Comparison of ENCODE assay signal across 9 cellular contexts in the genomic region with DNA sequence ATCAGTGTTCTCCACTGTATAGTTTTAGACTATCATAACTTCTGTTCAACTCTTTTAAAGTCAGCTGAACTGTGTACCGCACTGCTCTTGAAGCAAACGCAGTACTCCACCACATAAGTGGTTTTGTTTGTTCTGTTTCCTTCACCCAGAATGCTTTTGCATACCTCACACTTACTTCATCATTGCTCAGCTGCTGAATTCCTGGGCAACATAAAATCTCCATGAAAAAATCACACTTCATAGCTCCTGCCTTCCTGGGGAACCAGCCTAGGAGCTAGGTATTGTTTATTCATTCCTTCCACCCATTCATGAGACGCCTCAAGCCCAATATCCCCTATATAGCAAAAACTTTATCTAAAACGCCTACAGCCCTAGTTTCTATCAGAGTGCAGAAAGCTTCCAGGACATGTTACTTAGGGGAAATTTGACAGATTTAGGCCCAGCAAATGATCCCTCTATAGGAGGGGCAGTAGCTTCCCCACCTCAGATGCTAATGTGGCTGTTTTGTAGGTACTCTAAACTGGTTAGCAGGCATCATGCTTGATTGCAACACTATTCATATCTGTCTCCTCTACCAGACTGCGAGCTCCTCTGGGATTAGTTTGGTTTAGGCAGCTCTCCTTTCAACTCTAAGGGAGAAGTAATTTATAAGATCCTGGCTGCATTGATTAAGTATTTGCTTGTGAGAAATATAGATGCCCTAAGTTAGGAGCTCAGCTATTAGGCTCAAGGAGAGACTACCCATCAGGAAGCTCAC. TPM values are rescaled to one million over a fixed set of nuclear protein-coding genes. Genes with fewer than 3 reads are reported as not detected.
DNase-seq lines count a peak whose midpoint lies in the region; ATAC-seq, FAIRE-seq and TF ChIP-seq lines count a peak whose summit lies in the region.
"Had no signal": no experiment of that assay in that cellular context is flagged by ENCODE, and none has a peak within 500 bp of the region (broad histone marks: within the 10 kb centered on the region; RNA-seq: fewer than 3 reads in every experiment).

No MANE protein-coding gene starts in this region.

- H3K4me2 ChIP-seq in GM23338 = peak overlapping the region; percentile 75
- H3K4me2 ChIP-seq in SK-N-SH = no peak overlapping the region
- H3K4me2 ChIP-seq in PC-9 = no peak overlapping the region

- BruUV-seq in PC-9 (replicated peaks; lab: Mats Ljungman, UMichigan) = no TSS peak

- H3K27me3 ChIP-seq in GM23338 (ENCODE audit: insufficient read depth) = no peaks in the 10 kb centered on the region
- no peaks in the 10 kb centered on the region for H3K27me3 ChIP-seq in SK-N-SH (ENCODE audit: insufficient read depth)
- no peaks in the 10 kb centered on the region for H3K27me3 ChIP-seq in naive thymus-derived CD4-positive, alpha-beta T cell (ENCODE audit: control insufficient read depth in 2 of 2, insufficient read depth in 2 of 2, low read length in 2 of 2)
- no peaks in the 10 kb centered on the region for H3K27me3 ChIP-seq in small intestine (ENCODE audit: control insufficient read depth in 2 of 2, insufficient read depth in 2 of 2, low read length in 2 of 2)
- H3K27me3 ChIP-seq in PC-9 (ENCODE audit: insufficient read depth, low read depth) = no peaks in the 10 kb centered on the region

- no peak for DNase-seq in GM23338 (ENCODE audit: low spot score)
- DNase-seq in SK-N-SH = no peak
- DNase-seq in naive thymus-derived CD4-positive, alpha-beta T cell = peak in 6 of 9 donors; percentile 6 to 38 (median 20)
- DNase-seq in GM10248 (ENCODE audit: extremely low spot score) = no peak
- no peak for DNase-seq in small intestine
- no peak for DNase-seq in PC-9
- DNase-seq in putamen (ENCODE audit: low spot score) = no peak

- peaks cover 3% of the 10 kb centered on the region; the same call in 1 of the 3 replicates for H3K36me3 Mint-ChIP-seq in GM23338 (ENCODE audit: low read depth)
- peaks cover 0 to 5% (median 0%) of the 10 kb centered on the region in 5 donors for H3K36me3 Mint-ChIP-seq in naive thymus-derived CD4-positive, alpha-beta T cell

- H3K79me2 ChIP-seq in GM23338 (replicated peaks; ENCODE audit: insufficient read depth) = no peaks in the 10 kb centered on the region
- no peaks in the 10 kb centered on the region for H3K79me2 ChIP-seq in SK-N-SH (ENCODE audit: insufficient read depth)
- H3K79me2 ChIP-seq in PC-9 (ENCODE audit: low read depth) = no peaks in the 10 kb centered on the region

- H2AFZ ChIP-seq in GM23338 (no peak overlapping the region), SK-N-SH (ENCODE audit: low read depth) (no peak overlapping the region), PC-9 (no peak overlapping the region)

- WGBS in SK-N-SH (ENCODE audit: low lambda C conversion rate) = 51% methylated on average over 5 of the region's 5 CpGs
- 57 to 60% (median 57%) methylated on average over 5 of the region's 5 CpGs for WGBS in small intestine, 3 donors

- no peak for TF ChIP-seq RAD21 in SK-N-SH (IDR thresholded peaks at IDR 0.05; ENCODE audit: low read length)

- H3K9me3 ChIP-seq in SK-N-SH (no peaks in the 10 kb centered on the region), small intestine (ENCODE audit: control insufficient read depth, low read depth) (no peaks in the 10 kb centered on the region), PC-9 (ENCODE audit: insufficient read depth, low read depth) (0 out of 2 replicates have a peak, but pooled peaks cover 3% of the 10 kb centered on the region)
- H3K9me3 ChIP-seq in naive thymus-derived CD4-positive, alpha-beta T cell (ENCODE audit: control insufficient read depth in 2 of 3, low read length in 3 of 3) = no peaks in the 10 kb centered on the region

- H3K27me3 Mint-ChIP-seq in GM23338 (ENCODE audit: insufficient read depth, low read depth, poor library complexity) = no peaks in the 10 kb centered on the region
- H3K27me3 Mint-ChIP-seq in naive thymus-derived CD4-positive, alpha-beta T cell = peaks cover 0 to 15% (median 5%) of the 10 kb centered on the region in 5 donors

- CTCF ChIA-PET in SK-N-SH (lab: Yijun Ruan, JAX) (interaction anchor here (0.6 to 6.8 kb wide), 51 partner anchors 9 to 1099 kb away, joined by 3 to 110 read pairs (median 4); partner anchors contain the start of genes DHRS7 and LRRC9), GM10248 (lab: Yijun Ruan, JAX) (interaction anchor here (0.7 to 7.1 kb wide), 55 partner anchors 10 to 825 kb away, joined by 3 to 121 read pairs (median 4); partner anchors contain the start of gene DHRS7), PC-9 (lab: Charles Lee) (interaction anchor here (0.6 to 2.3 kb wide), 2 partner anchors 220 to 261 kb away, joined by 3 to 11 read pairs; no protein-coding TSS in a partner anchor)
- CTCF ChIA-PET in naive thymus-derived CD4-positive, alpha-beta T cell (lab: Charles Lee) = interaction anchor here (0.6 to 7.1 kb wide), 18 partner anchors 8 to 713 kb away, joined by 3 to 145 read pairs (median 3); partner anchors contain the start of gene PCNX4

- H3K4me1 Mint-ChIP-seq in GM23338 = peaks cover 8% of the 10 kb centered on the region; the same call in 2 of the 3 replicates
- H3K4me1 Mint-ChIP-seq in naive thymus-derived CD4-positive, alpha-beta T cell = peaks cover 3 to 14% (median 10%) of the 10 kb centered on the region in 7 donors

- intact Hi-C loops in naive thymus-derived CD4-positive, alpha-beta T cell (cut with micrococcal nuclease) = loop anchor here (1.0 to 10.0 kb wide), 11 partner anchors 100 to 1018 kb away; partner anchors contain the start of genes PCNX4 (in 2 of the 2), DHRS7 (in 1 of the 2), JKAMP (in 1 of the 2) and L3HYPDH (in 1 of the 2)
- intact Hi-C loops in PC-9 (cut with micrococcal nuclease; ENCODE audit: unreplicated experiment) = loop anchor here (1.0 to 5.0 kb wide), 4 partner anchors 200 to 1288 kb away; partner anchors contain the start of gene DHRS7

- no peaks in the 10 kb centered on the region for H3F3A ChIP-seq in GM23338 (replicated peaks; ENCODE audit: low read depth)
- no peaks in the 10 kb centered on the region for H3F3A ChIP-seq in SK-N-SH (replicated peaks; ENCODE audit: insufficient read depth)
- H3F3A ChIP-seq in PC-9 (ENCODE audit: insufficient read depth, low read depth) = no peaks in the 10 kb centered on the region

- H3K9ac ChIP-seq in SK-N-SH = no peak overlapping the region

- H3K27ac ChIP-seq in GM23338 (ENCODE audit: low read depth) (no peak overlapping the region), SK-N-SH (ENCODE audit: low read depth in 2 of 2, low read length in 1 of 2) (no peak overlapping the region), small intestine (ENCODE audit: low read depth in 1 of 2, low read length in 1 of 2) (no peak overlapping the region), PC-9 (no peak overlapping the region)
- H3K27ac ChIP-seq in naive thymus-derived CD4-positive, alpha-beta T cell (ENCODE audit: low read depth, low read length) = no peak overlapping the region

- FAIRE-seq in small intestine (lab: Jason Lieb, UNC) = no peak

- no peak overlapping the region for H3K27ac Mint-ChIP-seq in GM23338
- peak overlapping the region in 8 of 9 donors; percentile 40 to 99 (median 88) for H3K27ac Mint-ChIP-seq in naive thymus-derived CD4-positive, alpha-beta T cell

- H3K36me3 ChIP-seq in GM23338 (ENCODE audit: insufficient read depth) (no peaks in the 10 kb centered on the region), SK-N-SH (replicated peaks in 1 of 2; ENCODE audit: control insufficient read depth in 1 of 2, insufficient read depth in 2 of 2, low read length in 1 of 2) (no peaks in the 10 kb centered on the region), small intestine (ENCODE audit: control insufficient read depth in 2 of 2, insufficient read depth in 2 of 2, low read length in 2 of 2) (no peaks in the 10 kb centered on the region), PC-9 (ENCODE audit: low read depth) (no peaks in the 10 kb centered on the region)
- H3K36me3 ChIP-seq in naive thymus-derived CD4-positive, alpha-beta T cell (ENCODE audit: control insufficient read depth in 2 of 3, insufficient read depth in 3 of 3, low read length in 3 of 3) = no peaks in the 10 kb centered on the region

- peak; percentile 38 for ATAC-seq in GM18520 (IDR thresholded peaks at IDR 0.05; ENCODE audit: unreplicated experiment)
- peak; percentile 26 for ATAC-seq in GM23338
- ATAC-seq in naive thymus-derived CD4-positive, alpha-beta T cell = peak; percentile 44

- peak overlapping the region; percentile 57; the same call in 1 of the 2 replicates for H3K4me3 ChIP-seq in GM23338
- H3K4me3 ChIP-seq in SK-N-SH (ENCODE audit: low read depth in 2 of 2, low read length in 1 of 2) = peak overlapping the region; percentile 53 to 57; a peak in 2 of 4 replicates
- no peak overlapping the region for H3K4me3 ChIP-seq in naive thymus-derived CD4-positive, alpha-beta T cell (ENCODE audit: low read length)
- H3K4me3 ChIP-seq in small intestine (ENCODE audit: low read depth in 1 of 2, low read length in 2 of 2) = no peak overlapping the region
- no peak overlapping the region for H3K4me3 ChIP-seq in PC-9

- POLR2A ChIA-PET in SK-N-SH (lab: Yijun Ruan, JAX) (no interaction called here), GM10248 (lab: Yijun Ruan, JAX) (no interaction called here), PC-9 (lab: Charles Lee; ENCODE audit: unreplicated experiment) (no interaction called here)
- POLR2A ChIA-PET in naive thymus-derived CD4-positive, alpha-beta T cell (lab: Charles Lee) = interaction anchor here (0.7 to 1.2 kb wide), 5 partner anchors 201 to 285 kb away, joined by 3 to 5 read pairs (median 3); partner anchors contain the start of genes DHRS7 and PPM1A

- H3K9me2 ChIP-seq in GM23338 (ENCODE audit: insufficient read depth) = no peaks in the 10 kb centered on the region
- no peaks in the 10 kb centered on the region for H3K9me2 ChIP-seq in SK-N-SH
- H3K9me2 ChIP-seq in PC-9 (ENCODE audit: insufficient read depth) = no peaks in the 10 kb centered on the region

- H3K9me3 Mint-ChIP-seq in GM23338 = no peaks in the 10 kb centered on the region
- peaks cover 0 to 5% (median 0%) of the 10 kb centered on the region in 11 donors for H3K9me3 Mint-ChIP-seq in naive thymus-derived CD4-positive, alpha-beta T cell

- TF ChIP-seq CTCF in GM23338 (conservative IDR thresholded peaks at IDR 0.05; ENCODE audit: low read depth in 2 of 2) (no peak), SK-N-SH (IDR thresholded peaks at IDR 0.05) (no peak), GM10248 (IDR thresholded peaks at IDR 0.05; ENCODE audit: control extremely low read depth, extremely low read depth, low read depth, missing control alignments) (no peak), PC-9 (conservative IDR thresholded peaks at IDR 0.05) (no peak)

- H4K20me1 ChIP-seq in GM23338 (replicated peaks; ENCODE audit: insufficient read depth) (no peaks in the 10 kb centered on the region), SK-N-SH (ENCODE audit: insufficient read depth) (no peaks in the 10 kb centered on the region), PC-9 (ENCODE audit: insufficient read depth) (no peaks in the 10 kb centered on the region)

- H3K4me3 Mint-ChIP-seq in GM23338 = peak overlapping the region; percentile 76; the same call in 2 of the 3 replicates
- H3K4me3 Mint-ChIP-seq in naive thymus-derived CD4-positive, alpha-beta T cell = peak overlapping the region; percentile 77 to 95 (median 88)

- TF ChIP-seq EP300 in SK-N-SH (IDR thresholded peaks at IDR 0.05; ENCODE audit: borderline replicate concordance in 1 of 2, low read depth in 1 of 2, low read length in 1 of 2) = no peak

- H3K4me1 ChIP-seq in GM23338 (ENCODE audit: insufficient read depth) (no peaks in the 10 kb centered on the region), SK-N-SH (ENCODE audit: control insufficient read depth in 1 of 2, insufficient read depth in 2 of 2, low read depth in 1 of 2, low read length in 1 of 2) (no peaks in the 10 kb centered on the region), small intestine (ENCODE audit: control insufficient read depth in 2 of 2, insufficient read depth in 1 of 2, low read depth in 1 of 2, low read length in 1 of 2) (no peaks in the 10 kb centered on the region), PC-9 (replicated peaks; ENCODE audit: insufficient read depth) (no peaks in the 10 kb centered on the region)
- no peaks in the 10 kb centered on the region for H3K4me1 ChIP-seq in naive thymus-derived CD4-positive, alpha-beta T cell (ENCODE audit: control insufficient read depth in 2 of 2, insufficient read depth in 2 of 2, low read length in 2 of 2)

RNA-seq across cellular contexts. Expression of gene LRRC9, which starts 44.5 kb away (rescaled TPM):
- total RNA-seq in GM23338 (2014; rRNA removed; shearing (Covaris generic)) = 2.2 and 2.6 TPM in 2 replicates
- 1.2 and 3.1 TPM in 2 replicates for polyA plus RNA-seq in GM23338 (2016; fragmentation: Nextera tagmentation; extraction: Ambion mirVana)
- polyA plus RNA-seq in SK-N-SH (2012; rRNA removed) = not detected in 2 replicates
- not detected in 2 replicates for polyA plus RNA-seq in SK-N-SH (2012; cell fraction: cytosol; rRNA removed)
- not detected in 2 replicates for polyA plus RNA-seq in SK-N-SH (2012; cell fraction: nucleus; rRNA removed)
- not detected for total RNA-seq in naive thymus-derived CD4-positive, alpha-beta T cell
- not detected for polyA plus RNA-seq in naive thymus-derived CD4-positive, alpha-beta T cell
- not detected for polyA plus RNA-seq in small intestine
- not detected in 2 replicates for total RNA-seq in PC-9 (2021)
- total RNA-seq: RPMI7951 had no signal

Comparison
In these comparisons a context has a peak if more than half of its experiments do, and no peak if none do; other contexts are left out.
1. DNase-seq: peak in naive thymus-derived CD4-positive, alpha-beta T cell (6 of 9); none in GM23338 (single experiment), SK-N-SH (single experiment), GM10248 (single experiment), small intestine (single experiment), PC-9 (0 of 2) and putamen (single experiment).
2. H3K4me3 ChIP-seq: peak in GM23338 (single experiment) and SK-N-SH (2 of 2); none in naive thymus-derived CD4-positive, alpha-beta T cell (single experiment), small intestine (0 of 2) and PC-9 (single experiment).
3. Peak in every context shown above with its lines, with median percentiles within 50 percentile points of each other: ATAC-seq.